ENCODE assay signal across 19 cellular contexts in genomic region chr22:49281467-49282340, GRCh38.
"Had no signal": no experiment of that assay in that cellular context is flagged by ENCODE, and none has a peak within 500 bp of the region (broad histone marks: within the 10 kb centered on the region; RNA-seq: fewer than 3 reads in every experiment).

No MANE protein-coding gene starts in this region.

- H3K4me1 Mint-ChIP-seq: activated naive CD8-positive, alpha-beta T cell treated with anti-CD3 and anti-CD28 coated beads, Interleukin-2, amount 10 ng/mL, durations not matched to agents 7 days and 5 days; stimulated activated naive CD8-positive, alpha-beta T cell treated with anti-CD3 and anti-CD28 coated beads, Interleukin-15, amount 100 ng/mL, for 72 hours had no signal

- H3K27me3 ChIP-seq: ovary, upper lobe of left lung had no signal

- H3K4me3 ChIP-seq: breast epithelium, dorsolateral prefrontal cortex, gastrocnemius medialis, heart right ventricle, ovary, upper lobe of left lung had no signal

- H3K27me3 Mint-ChIP-seq: activated naive CD8-positive, alpha-beta T cell treated with anti-CD3 and anti-CD28 coated beads, Interleukin-2, amount 10 ng/mL, durations not matched to agents 7 days and 5 days had no signal

- H3K36me3 Mint-ChIP-seq: activated naive CD8-positive, alpha-beta T cell treated with anti-CD3 and anti-CD28 coated beads, Interleukin-2, amount 10 ng/mL, durations not matched to agents 7 days and 5 days had no signal

- H3K4me1 ChIP-seq: breast epithelium, gastrocnemius medialis, heart right ventricle, upper lobe of left lung had no signal

- H3K4me3 Mint-ChIP-seq: activated naive CD8-positive, alpha-beta T cell treated with anti-CD3 and anti-CD28 coated beads, Interleukin-2, amount 10 ng/mL, durations not matched to agents 7 days and 5 days; stimulated activated naive CD8-positive, alpha-beta T cell treated with anti-CD3 and anti-CD28 coated beads, Interleukin-15, amount 100 ng/mL, for 72 hours; T-helper 2 cell treated with Interferon-gamma antibody and Interleukin-4, amounts not matched to agents 5 μg/mL and 100 μg/mL, for 36 hours had no signal

- H3K27ac ChIP-seq: breast epithelium, dorsolateral prefrontal cortex, gastrocnemius medialis, heart right ventricle, ovary, upper lobe of left lung, VCaP had no signal

- H3K9me3 Mint-ChIP-seq: activated naive CD8-positive, alpha-beta T cell treated with anti-CD3 and anti-CD28 coated beads, Interleukin-2, amount 10 ng/mL, durations not matched to agents 7 days and 5 days; T-helper 2 cell treated with Interferon-gamma antibody and Interleukin-4, amounts not matched to agents 5 μg/mL and 100 μg/mL, for 36 hours had no signal

- H3K36me3 ChIP-seq: breast epithelium, gastrocnemius medialis, heart right ventricle, ovary, upper lobe of left lung had no signal

- DNase-seq: activated CD4-positive, alpha-beta T cell treated with anti-CD3 and anti-CD28 coated beads for 1 hour; activated CD4-positive, alpha-beta T cell treated with anti-CD3 and anti-CD28 coated beads, Interleukin-2, amount 50 U/mL, for 4 hours; activated naive CD4-positive, alpha-beta T cell; activated naive CD8-positive, alpha-beta T cell treated with anti-CD3 and anti-CD28 coated beads, Interleukin-2, amount 10 ng/mL, durations not matched to agents 7 days and 5 days; activated T-cell treated with anti-CD3 and anti-CD28 coated beads for 4 hours; erythroblast; gastrocnemius medialis; heart right ventricle; naive B cell; ovary; stimulated activated CD4-positive, alpha-beta T cell treated with anti-CD3 and anti-CD28 coated beads, Interleukin-1b, Interleukin-23, amount 100 ng/mL, for 48 hours; stimulated activated naive CD8-positive, alpha-beta T cell treated with anti-CD3 and anti-CD28 coated beads, Interleukin-15, amount 100 ng/mL, for 72 hours; upper lobe of left lung had no signal

- FAIRE-seq: islet of Langerhans had no signal

- H3K27ac Mint-ChIP-seq: activated naive CD8-positive, alpha-beta T cell treated with anti-CD3 and anti-CD28 coated beads, Interleukin-2, amount 10 ng/mL, durations not matched to agents 7 days and 5 days; naive B cell; T-helper 2 cell treated with Interferon-gamma antibody and Interleukin-4, amounts not matched to agents 5 μg/mL and 100 μg/mL, for 36 hours had no signal

- ATAC-seq: gastrocnemius medialis; heart right ventricle; sciatic nerve; stimulated activated naive CD8-positive, alpha-beta T cell treated with anti-CD3 and anti-CD28 coated beads, Interleukin-15, amount 100 ng/mL, for 72 hours had no signal

- H3K9me3 ChIP-seq: gastrocnemius medialis, ovary, upper lobe of left lung had no signal
